26 cellular contexts compared by ENCODE assay signal in genomic region chr12:92719674-92720073, GRCh38. TPM values are rescaled to one million over a fixed set of nuclear protein-coding genes. Genes with fewer than 3 reads are reported as not detected.
DNase-seq lines count a peak whose midpoint lies in the region; ATAC-seq, FAIRE-seq and TF ChIP-seq lines count a peak whose summit lies in the region.
"Had no signal": no experiment of that assay in that cellular context is flagged by ENCODE, and none has a peak within 500 bp of the region (broad histone marks: within the 10 kb centered on the region; RNA-seq: fewer than 3 reads in every experiment).

No MANE protein-coding gene starts in this region.

- DNase-seq in ELR (ENCODE audit: low read depth) (peak; percentile 41), RCC 7860 (ENCODE audit: low spot score) (peak; percentile 43), fibroblast of mammary gland (ENCODE audit: low read depth) (peak; percentile 76), sciatic nerve (ENCODE audit: low spot score) (no peak), NCI-H1092 (lab: John Stamatoyannopoulos, UW) (no peak), middle frontal gyrus (ENCODE audit: extremely low spot score, low spot score) (no peak), DMS79 (lab: John Stamatoyannopoulos, UW) (no peak), DMS 273 (lab: John Stamatoyannopoulos, UW; ENCODE audit: unreplicated experiment) (no peak)
- DNase-seq: activated naive CD4-positive, alpha-beta T cell treated with anti-CD3 and anti-CD28 coated beads, Interleukin-2, amount 10 ng/mL, durations not matched to agents 7 days and 5 days; activated T-cell treated with anti-CD3 and anti-CD28 coated beads, Interleukin-2, amount 50 U/mL, for 72 hours; AML-193; anterior cingulate cortex; CD8-positive, alpha-beta T cell; central memory CD4-positive, alpha-beta T cell; DMS79 treated with DMSO at 0.1 percent for 48 hours; KG1; kidney; NCI-H187; NCI-H2227 treated with DMSO at 0.1 percent for 48 hours; Right ventricle myocardium superior; stimulated activated CD4-positive, alpha-beta T cell treated with anti-CD3 and anti-CD28 coated beads, Interleukin-4, amount 100 ng/mL, for 24 hours; tibial artery had no signal

- intact Hi-C loops in sciatic nerve (cut with DNase I): no loop called here

- peak; percentile 44 for ATAC-seq in sciatic nerve
- ATAC-seq: activated CD4-positive, CD25-positive, alpha-beta regulatory T cell treated with anti-CD3 and anti-CD28 coated beads, Interleukin-2, amount 50 U/mL, for 24 hours; activated T-cell treated with anti-CD3 and anti-CD28 coated beads, Interleukin-2, amount 50 U/mL, for 72 hours; CD8-positive, alpha-beta T cell; gastroesophageal sphincter had no signal

- TF ChIP-seq CTCF in fibroblast of mammary gland (conservative IDR thresholded peaks at IDR 0.05; ENCODE audit: control insufficient read depth, insufficient read depth, low read depth, low read length): no peak

- H3K4me3 ChIP-seq in fibroblast of mammary gland (ENCODE audit: control insufficient read depth, low read depth, low read length): no peak overlapping the region
- H3K4me3 ChIP-seq: gastroesophageal sphincter, HAP-1, lung, tibial artery had no signal

- FAIRE-seq in RCC 7860 (lab: Jason Lieb, UNC): no peak
- FAIRE-seq: kidney had no signal

RNA-seq across cellular contexts. Expression of gene PLEKHG7, which starts 16.9 kb away (rescaled TPM):
- total RNA-seq in sciatic nerve: 5.3 TPM
- total RNA-seq: activated T-cell treated with anti-CD3 and anti-CD28 coated beads, Interleukin-2, amount 50 U/mL, for 72 hours; CD8-positive, alpha-beta T cell; gastroesophageal sphincter; Right ventricle myocardium superior had no signal

Comparison
In these comparisons a context has a peak if more than half of its experiments do, and no peak if none do; other contexts are left out.
1. DNase-seq: peak in ELR (single experiment), RCC 7860 (single experiment) and fibroblast of mammary gland (single experiment); none in sciatic nerve (single experiment), NCI-H1092 (single experiment), middle frontal gyrus (single experiment), DMS79 (single experiment) and DMS 273 (single experiment).